In genomic region chr3:82641701-82642100, GRCh38 we compare ENCODE assay signal across 17 cellular contexts.
"Had no signal": no experiment of that assay in that cellular context is flagged by ENCODE, and none has a peak within 500 bp of the region (broad histone marks: within the 10 kb centered on the region; RNA-seq: fewer than 3 reads in every experiment).

No MANE protein-coding gene starts in this region.

- H3K4me3 ChIP-seq: left ventricle myocardium inferior, thyroid gland, vagina had no signal

- H3K9me3 ChIP-seq: thyroid gland, vagina had no signal

- H3K4me1 ChIP-seq: left ventricle myocardium inferior, thyroid gland, vagina had no signal

- DNase-seq: activated CD4-positive, alpha-beta T cell treated with anti-CD3 and anti-CD28 coated beads, Interleukin-2, amount 10 ng/mL, durations not matched to agents 7 days and 5 days; activated CD4-positive, CD25-positive, alpha-beta regulatory T cell; activated CD8-positive, alpha-beta T cell treated with anti-CD3 and anti-CD28 coated beads, Interleukin-2, amount 10 ng/mL, durations not matched to agents 7 days and 5 days; activated naive CD4-positive, alpha-beta T cell treated with anti-CD3 and anti-CD28 coated beads, Interleukin-2, amount 10 ng/mL, durations not matched to agents 7 days and 5 days; activated T-cell treated with anti-CD3 and anti-CD28 coated beads, Interleukin-2, amount 50 U/mL, for 24 hours; aorta; effector memory CD8-positive, alpha-beta T cell; foreskin melanocyte; hypothalamus; kidney; left ventricle myocardium inferior; stimulated activated CD4-positive, alpha-beta T cell treated with anti-CD3 and anti-CD28 coated beads, Interleukin-12 subunit alpha, Interleukin-12 subunit beta, amount 100 ng/mL, for 4 hours; stimulated activated CD4-positive, alpha-beta T cell treated with anti-CD3 and anti-CD28 coated beads, Interleukin-1b, Interleukin-23, amount 100 ng/mL, for 48 hours; stimulated activated CD8-positive, alpha-beta memory T cell treated with anti-CD3 and anti-CD28 coated beads, Interleukin-4, amount 100 ng/mL, for 48 hours; stimulated activated naive CD4-positive, alpha-beta T cell treated with Interleukin-2 at 50 U/mL for 16 hours; thyroid gland had no signal

- ATAC-seq: activated CD8-positive, alpha-beta T cell treated with anti-CD3 and anti-CD28 coated beads, Interleukin-2, amount 10 ng/mL, durations not matched to agents 7 days and 5 days; effector memory CD8-positive, alpha-beta T cell had no signal

- H3K36me3 ChIP-seq: left ventricle myocardium inferior, thyroid gland, vagina had no signal

- H3K27ac ChIP-seq: left ventricle myocardium inferior, thyroid gland, vagina had no signal

- H3K27me3 ChIP-seq: thyroid gland, vagina had no signal
